9 cellular contexts compared by ENCODE assay signal in genomic region chr1:41416552-41417334, GRCh38. TPM values are rescaled to one million over a fixed set of nuclear protein-coding genes. Genes with fewer than 3 reads are reported as not detected.
DNase-seq lines count a peak whose midpoint lies in the region; ATAC-seq and TF ChIP-seq lines count a peak whose summit lies in the region.
"Had no signal": no experiment of that assay in that cellular context is flagged by ENCODE, and none has a peak within 500 bp of the region (broad histone marks: within the 10 kb centered on the region; RNA-seq: fewer than 3 reads in every experiment).

No MANE protein-coding gene starts in this region.

- no peaks in the 10 kb centered on the region for H3K36me3 ChIP-seq in Caco-2 (ENCODE audit: control insufficient read depth, insufficient read depth, low read length)
- no peaks in the 10 kb centered on the region for H3K36me3 ChIP-seq in PC-9 (ENCODE audit: low read depth)
- H3K36me3 ChIP-seq in suprapubic skin = no peaks in the 10 kb centered on the region

- no peaks in the 10 kb centered on the region for H3K4me1 Mint-ChIP-seq in Caco-2 (ENCODE audit: low read depth, unreplicated experiment)

- H3K27me3 Mint-ChIP-seq in Caco-2 (ENCODE audit: insufficient read depth, unreplicated experiment) = no peaks in the 10 kb centered on the region

- no peak for TF ChIP-seq POLR2A in suprapubic skin (IDR thresholded peaks at IDR 0.05)

- H3K9me3 Mint-ChIP-seq in Caco-2 (ENCODE audit: unreplicated experiment) = no peaks in the 10 kb centered on the region

- H3K27ac ChIP-seq in PC-9 = no peak overlapping the region
- no peak overlapping the region for H3K27ac ChIP-seq in suprapubic skin
- H3K27ac ChIP-seq: SK-N-MC had no signal

- H3K27ac Mint-ChIP-seq in Caco-2 (ENCODE audit: unreplicated experiment) = no peak overlapping the region

- no peak overlapping the region for H3K4me2 ChIP-seq in PC-9

- no peak overlapping the region for H3K4me3 Mint-ChIP-seq in Caco-2 (ENCODE audit: unreplicated experiment)

- TF ChIP-seq CTCF in Caco-2 (IDR thresholded peaks at IDR 0.05; ENCODE audit: insufficient read depth in 1 of 2, low read depth in 1 of 2, low read length in 1 of 2, severe bottlenecking in 1 of 2, unreplicated experiment in 1 of 2) (peak; percentile 72 to 74), PC-9 (conservative IDR thresholded peaks at IDR 0.05) (peak; percentile 95), fibroblast of the aortic adventitia (IDR thresholded peaks at IDR 0.05; ENCODE audit: insufficient read depth, low read length) (peak; percentile 92), suprapubic skin (IDR thresholded peaks at IDR 0.05) (peak; percentile 71 to 91)

- H2AFZ ChIP-seq in PC-9 = no peak overlapping the region

- intact Hi-C loops in Caco-2 (cut with micrococcal nuclease; ENCODE audit: unreplicated experiment) (loop anchor here (1.0 to 5.0 kb wide), 4 partner anchors 54 to 148 kb away; partner anchors contain the start of gene FOXO6), PC-9 (cut with micrococcal nuclease; ENCODE audit: unreplicated experiment) (loop anchor here (1.0 kb wide), 2 partner anchors 93 to 148 kb away; no protein-coding TSS in a partner anchor)

- whole genome bisulfite sequencing in suprapubic skin = 47% methylated on average over 17 of the region's 18 CpGs

- H3K4me3 ChIP-seq in Caco-2 (ENCODE audit: low read depth, low read length) (no peak overlapping the region), PC-9 (no peak overlapping the region), fibroblast of the aortic adventitia (ENCODE audit: low read depth, low read length) (no peak overlapping the region), suprapubic skin (no peak overlapping the region)
- H3K4me3 ChIP-seq: SK-N-MC had no signal

- peaks cover 38% of the 10 kb centered on the region for H3F3A ChIP-seq in PC-9 (ENCODE audit: insufficient read depth, low read depth)

- H3K36me3 Mint-ChIP-seq in Caco-2 (ENCODE audit: insufficient read depth, unreplicated experiment) = no peaks in the 10 kb centered on the region

- CTCF ChIA-PET in Caco-2 (lab: Charles Lee) = interaction anchor here (1.5 kb wide), 1 partner anchor 56 kb away, joined by 4 read pairs; the partner anchor contains the start of gene FOXO6
- CTCF ChIA-PET in PC-9 (lab: Charles Lee) = interaction anchor here (1.6 kb wide), 1 partner anchor 99 kb away, joined by 8 read pairs; no protein-coding TSS in a partner anchor

- no peaks in the 10 kb centered on the region for H4K20me1 ChIP-seq in PC-9 (ENCODE audit: insufficient read depth)

- BruUV-seq in Caco-2 (replicated peaks; lab: Mats Ljungman, UMichigan) = no TSS peak
- BruUV-seq in PC-9 (replicated peaks; lab: Mats Ljungman, UMichigan) = no TSS peak

- H3K4me1 ChIP-seq in Caco-2 (no peaks in the 10 kb centered on the region; the same call in 1 of the 2 replicates), PC-9 (replicated peaks; ENCODE audit: insufficient read depth) (peaks cover 39% of the 10 kb centered on the region), suprapubic skin (peaks cover 37% of the 10 kb centered on the region)

- no peaks in the 10 kb centered on the region for H3K27me3 ChIP-seq in Caco-2 (replicated peaks; ENCODE audit: control insufficient read depth, insufficient read depth, low read length)
- H3K27me3 ChIP-seq in PC-9 (ENCODE audit: insufficient read depth, low read depth) = no peaks in the 10 kb centered on the region
- no peaks in the 10 kb centered on the region for H3K27me3 ChIP-seq in suprapubic skin

- H3K9me3 ChIP-seq in Caco-2 = no peaks in the 10 kb centered on the region
- no peaks in the 10 kb centered on the region for H3K9me3 ChIP-seq in PC-9 (ENCODE audit: insufficient read depth, low read depth)
- H3K9me3 ChIP-seq in suprapubic skin = no peaks in the 10 kb centered on the region

- H3K9me2 ChIP-seq in PC-9 (ENCODE audit: insufficient read depth) = no peaks in the 10 kb centered on the region

- POLR2A ChIA-PET in Caco-2 (lab: Charles Lee) = no interaction called here
- POLR2A ChIA-PET in PC-9 (lab: Charles Lee; ENCODE audit: unreplicated experiment) = no interaction called here

- DNase-seq in Caco-2 (peak; percentile 56 to 69), HuH-7 (ENCODE audit: low spot score) (peak; percentile 89), PC-9 (peak; percentile 73 to 81), activated T-helper 1 cell treated with Interleukin-2 at 50 U/mL for 16 hours (ENCODE audit: low read depth) (peak; percentile 41), fibroblast of the aortic adventitia (ENCODE audit: low read depth) (peak; percentile 76), nucleus accumbens (lab: John Stamatoyannopoulos, UW) (peak in 47 of 56 donors; percentile 7 to 73 (median 33)), suprapubic skin (ENCODE audit: low spot score in 2 of 2) (no peak)

- H3K79me2 ChIP-seq in PC-9 (ENCODE audit: low read depth) = no peaks in the 10 kb centered on the region

- ATAC-seq in GM19351 (IDR thresholded peaks at IDR 0.05; ENCODE audit: unreplicated experiment) = no peak

- no peak for TF ChIP-seq EP300 in suprapubic skin (IDR thresholded peaks at IDR 0.05)

RNA-seq across cellular contexts. Expression of gene FOXO6, which starts 55.5 kb away (rescaled TPM):
- total RNA-seq in Caco-2 (2022) = 0.42 and 0.59 TPM in 2 replicates
- total RNA-seq in PC-9 (2021) = 9.0 and 17.5 TPM in 2 replicates
- total RNA-seq in fibroblast of the aortic adventitia (ENCODE audit: low replicate concordance) = not detected in 2 replicates
- total RNA-seq in suprapubic skin = 1 to 10 TPM; 1.4 to 2.8 (median 1.6) TPM

Comparison
In these comparisons a context has a peak if more than half of its experiments do, and no peak if none do; other contexts are left out.
1. DNase-seq: peak in Caco-2 (2 of 2), HuH-7 (single experiment), PC-9 (2 of 2), activated T-helper 1 cell treated with Interleukin-2 at 50 U/mL for 16 hours (single experiment), fibroblast of the aortic adventitia (single experiment) and nucleus accumbens (47 of 56); none in suprapubic skin (0 of 2).
2. Peak in every context shown above with its lines, with median percentiles within 50 percentile points of each other: CTCF ChIP-seq.